In the genomic region with DNA sequence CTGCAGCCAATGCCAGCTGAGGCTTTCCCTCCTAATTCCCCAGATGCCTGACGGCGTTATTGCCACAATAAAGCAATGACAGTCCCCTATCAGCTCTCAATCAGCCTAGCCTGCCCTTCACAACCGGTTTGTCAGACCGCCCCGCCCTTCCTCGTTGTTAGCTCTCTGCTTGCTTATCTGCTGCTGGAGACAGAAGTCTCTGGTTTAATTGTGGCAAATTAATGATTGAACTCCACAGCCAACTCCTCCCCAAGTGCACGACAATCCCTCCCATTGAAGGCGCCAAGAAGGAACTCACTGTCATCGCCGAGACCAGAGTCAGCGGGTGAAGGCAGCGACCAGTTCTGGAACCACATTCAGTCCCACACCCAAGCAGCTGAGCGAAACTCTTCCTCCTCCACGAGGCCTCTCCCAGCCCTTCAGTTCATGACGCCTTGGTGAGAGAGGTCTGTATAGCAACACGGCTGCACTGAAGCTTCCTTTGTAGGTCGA, we compare ENCODE assay signal across 8 cellular contexts.
DNase-seq lines count a peak whose midpoint lies in the region; ATAC-seq and TF ChIP-seq lines count a peak whose summit lies in the region.

No MANE protein-coding gene starts in this region.

- peaks cover 17% of the 10 kb centered on the region for H3K4me1 Mint-ChIP-seq in stimulated activated effector memory CD8-positive, alpha-beta T cell treated with anti-CD3 and anti-CD28 coated beads, Interleukin-12 subunit alpha, Interleukin-12 subunit beta, amount 100 ng/mL, for 72 hours
- H3K4me1 Mint-ChIP-seq in stimulated activated memory B cell treated with anti-CD40 and anti-IgM and Interleukin-4, amounts not matched to agents 10 μg/mL and 1 μg/mL and 100 μg/mL, for 72 hours: peaks cover 8% of the 10 kb centered on the region

- no peak overlapping the region for H3K4me3 ChIP-seq in epithelial cell of esophagus (ENCODE audit: low read length)

- in situ Hi-C loops in SK-MEL-5 (cut with HindIII; ENCODE audit: low pct_unique_long_range_greater_than_20kb, low sequenced_read_pairs): loop anchor here (25.0 kb wide), 1 partner anchor 94 kb away; no protein-coding TSS in a partner anchor

- H3K27ac Mint-ChIP-seq in stimulated activated effector memory CD8-positive, alpha-beta T cell treated with anti-CD3 and anti-CD28 coated beads, Interleukin-12 subunit alpha, Interleukin-12 subunit beta, amount 100 ng/mL, for 72 hours: peak overlapping the region; percentile 65
- H3K27ac Mint-ChIP-seq in stimulated activated memory B cell treated with anti-CD40 and anti-IgM and Interleukin-4, amounts not matched to agents 10 μg/mL and 1 μg/mL and 100 μg/mL, for 72 hours: no peak overlapping the region

- H3K4me3 Mint-ChIP-seq in stimulated activated effector memory CD8-positive, alpha-beta T cell treated with anti-CD3 and anti-CD28 coated beads, Interleukin-12 subunit alpha, Interleukin-12 subunit beta, amount 100 ng/mL, for 72 hours: peak overlapping the region; percentile 53
- no peak overlapping the region for H3K4me3 Mint-ChIP-seq in stimulated activated memory B cell treated with anti-CD40 and anti-IgM and Interleukin-4, amounts not matched to agents 10 μg/mL and 1 μg/mL and 100 μg/mL, for 72 hours

- TF ChIP-seq CTCF in epithelial cell of esophagus (IDR thresholded peaks at IDR 0.05; ENCODE audit: insufficient read depth, low read depth, low read length, missing control alignments): no peak

- H3K36me3 Mint-ChIP-seq in stimulated activated effector memory CD8-positive, alpha-beta T cell treated with anti-CD3 and anti-CD28 coated beads, Interleukin-12 subunit alpha, Interleukin-12 subunit beta, amount 100 ng/mL, for 72 hours: no peaks in the 10 kb centered on the region
- no peaks in the 10 kb centered on the region for H3K36me3 Mint-ChIP-seq in stimulated activated memory B cell treated with anti-CD40 and anti-IgM and Interleukin-4, amounts not matched to agents 10 μg/mL and 1 μg/mL and 100 μg/mL, for 72 hours

- ATAC-seq in HG02852 (IDR thresholded peaks at IDR 0.05; ENCODE audit: unreplicated experiment): peak; percentile 46
- peak; percentile 52 for ATAC-seq in stimulated activated effector memory CD8-positive, alpha-beta T cell treated with anti-CD3 and anti-CD28 coated beads, Interleukin-12 subunit alpha, Interleukin-12 subunit beta, amount 100 ng/mL, for 72 hours
- no peak for ATAC-seq in stimulated activated memory B cell treated with anti-CD40 and anti-IgM and Interleukin-4, amounts not matched to agents 10 μg/mL and 1 μg/mL and 100 μg/mL, for 72 hours

- H3K27me3 Mint-ChIP-seq in stimulated activated memory B cell treated with anti-CD40 and anti-IgM and Interleukin-4, amounts not matched to agents 10 μg/mL and 1 μg/mL and 100 μg/mL, for 72 hours: peaks cover 83% of the 10 kb centered on the region

- DNase-seq in ELF-1 (ENCODE audit: low read depth, low spot score) (peak; percentile 88), SK-MEL-5 (ENCODE audit: low read depth, low spot score) (peak; percentile 81), epithelial cell of esophagus (ENCODE audit: low read depth) (peak; percentile 61), NCI-H774 (lab: John Stamatoyannopoulos, UW) (no peak), RKO (ENCODE audit: low spot score) (no peak)
- DNase-seq in stimulated activated effector memory CD8-positive, alpha-beta T cell treated with anti-CD3 and anti-CD28 coated beads, Interleukin-12 subunit alpha, Interleukin-12 subunit beta, amount 100 ng/mL, for 72 hours (ENCODE audit: low spot score in 2 of 2): no peak

- no peaks in the 10 kb centered on the region for H3K9me3 Mint-ChIP-seq in stimulated activated effector memory CD8-positive, alpha-beta T cell treated with anti-CD3 and anti-CD28 coated beads, Interleukin-12 subunit alpha, Interleukin-12 subunit beta, amount 100 ng/mL, for 72 hours
- H3K9me3 Mint-ChIP-seq in stimulated activated memory B cell treated with anti-CD40 and anti-IgM and Interleukin-4, amounts not matched to agents 10 μg/mL and 1 μg/mL and 100 μg/mL, for 72 hours: no peaks in the 10 kb centered on the region

Comparison
In these comparisons a context has a peak if more than half of its experiments do, and no peak if none do; other contexts are left out.
1. DNase-seq: peak in ELF-1 (single experiment), SK-MEL-5 (single experiment) and epithelial cell of esophagus (single experiment); none in stimulated activated effector memory CD8-positive, alpha-beta T cell treated with anti-CD3 and anti-CD28 coated beads, Interleukin-12 subunit alpha, Interleukin-12 subunit beta, amount 100 ng/mL, for 72 hours (0 of 2), NCI-H774 (single experiment) and RKO (single experiment).